ENCODE assay signal across 12 cellular contexts in the genomic region with DNA sequence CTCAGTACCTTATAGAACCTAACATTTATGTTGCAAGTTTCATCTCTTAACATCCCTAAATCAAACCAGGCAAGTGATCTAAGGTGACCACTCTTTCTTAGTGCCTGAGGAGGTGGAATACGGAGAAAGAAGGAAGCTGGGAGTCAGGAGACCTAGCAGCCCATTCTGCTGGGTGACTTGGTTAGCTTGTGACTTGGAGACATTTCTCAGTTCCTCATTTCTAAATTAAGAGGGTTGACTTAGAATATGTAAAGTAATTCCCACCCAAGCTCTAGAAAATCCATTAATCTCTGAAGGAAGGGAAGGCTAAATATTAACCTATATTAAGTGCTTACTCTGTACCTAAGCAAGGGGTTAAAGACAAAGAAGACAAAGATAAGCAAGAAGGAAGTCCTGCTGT.
DNase-seq lines count a peak whose midpoint lies in the region; ATAC-seq and TF ChIP-seq lines count a peak whose summit lies in the region.
"Had no signal": no experiment of that assay in that cellular context is flagged by ENCODE, and none has a peak within 500 bp of the region (broad histone marks: within the 10 kb centered on the region; RNA-seq: fewer than 3 reads in every experiment).

No MANE protein-coding gene starts in this region.

- TF ChIP-seq CTCF in coronary artery (IDR thresholded peaks at IDR 0.05) = no peak

- ATAC-seq in GM18511 (IDR thresholded peaks at IDR 0.05; ENCODE audit: unreplicated experiment) = peak; percentile 91
- ATAC-seq in GM21619 (IDR thresholded peaks at IDR 0.05; ENCODE audit: unreplicated experiment) = peak; percentile 73
- peak; percentile 67 for ATAC-seq in HG03520 (IDR thresholded peaks at IDR 0.05; ENCODE audit: unreplicated experiment)
- ATAC-seq in left ventricle myocardium superior = peak; percentile 50

- DNase-seq in left ventricle myocardium superior = no peak
- no peak for DNase-seq in SW480 (ENCODE audit: low spot score)
- DNase-seq in NCI-H2171 treated with DMSO at 0.1 percent for 48 hours (lab: John Stamatoyannopoulos, UW) = no peak
- DNase-seq in coronary artery (ENCODE audit: low spot score) = no peak
- DNase-seq in HUDEP-2 (lab: John Stamatoyannopoulos, UW; ENCODE audit: unreplicated experiment in 76 of 76) = no peak
- DNase-seq: DMS79, NCI-H524 treated with DMSO at 0.1 percent for 48 hours, posterior cingulate gyrus had no signal

- intact Hi-C loops in left ventricle myocardium superior (cut with micrococcal nuclease) = no loop called here

- H3K27ac ChIP-seq in coronary artery = peak overlapping the region in 1 of 2 donors; percentile 43
- H3K27ac ChIP-seq: HL-60 had no signal

- H3K4me3 ChIP-seq in coronary artery = no peak overlapping the region
